20 cellular contexts compared by ENCODE assay signal in the genomic region with DNA sequence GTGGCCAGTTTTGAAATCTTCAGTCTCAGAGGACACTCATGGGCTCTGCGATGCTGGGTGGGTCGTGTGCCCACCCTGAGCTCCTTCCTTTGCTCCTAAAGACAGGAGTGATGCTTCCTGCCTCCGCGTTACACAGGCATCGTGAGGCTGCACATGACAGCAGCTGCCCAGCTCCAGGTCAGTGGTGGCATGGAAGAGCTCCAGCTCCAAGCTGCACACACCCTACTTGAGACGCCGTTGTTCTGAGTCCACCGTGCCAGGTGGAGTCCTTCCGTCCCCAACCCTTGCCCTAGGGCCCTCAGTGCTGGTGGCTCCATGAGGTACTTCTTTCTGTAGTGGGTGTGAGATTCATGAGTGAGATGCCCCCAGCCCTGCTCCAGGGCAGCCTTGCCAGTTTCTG.
"Had no signal": no experiment of that assay in that cellular context is flagged by ENCODE, and none has a peak within 500 bp of the region (broad histone marks: within the 10 kb centered on the region; RNA-seq: fewer than 3 reads in every experiment).

No MANE protein-coding gene starts in this region.

- ATAC-seq: foreskin keratinocyte, gastroesophageal sphincter, heart left ventricle, left colon, left lobe of liver, lower lobe of right lung had no signal

- H3K4me2 ChIP-seq: hepatocyte had no signal

- H3K9me3 ChIP-seq: esophagus muscularis mucosa, gastroesophageal sphincter, heart left ventricle, left ventricle myocardium inferior, lower lobe of right lung had no signal

- DNase-seq: cerebellar nuclear complex; dermis blood vessel endothelial cell; dorsolateral prefrontal cortex; effector CD4-positive, alpha-beta T cell; effector memory CD4-positive, alpha-beta T cell; foreskin keratinocyte; hypothalamus; immature natural killer cell; islet precursor cell; left colon; left ventricle myocardium inferior; lower lobe of right lung; mesenchymal stem cell; midbrain had no signal

- H3K4me1 ChIP-seq: esophagus muscularis mucosa, foreskin keratinocyte, gastroesophageal sphincter, heart left ventricle, left ventricle myocardium inferior, lower lobe of right lung had no signal

- H3K79me2 ChIP-seq: hepatocyte had no signal

- H3K27ac ChIP-seq: coronary artery, dorsolateral prefrontal cortex, esophagus muscularis mucosa, foreskin keratinocyte, gastroesophageal sphincter, heart left ventricle, hepatocyte, left ventricle myocardium inferior, lower lobe of right lung had no signal

- H3K36me3 ChIP-seq: esophagus muscularis mucosa, gastroesophageal sphincter, heart left ventricle, left ventricle myocardium inferior, lower lobe of right lung had no signal

- H3K4me3 ChIP-seq: coronary artery, dorsolateral prefrontal cortex, esophagus muscularis mucosa, gastroesophageal sphincter, heart left ventricle, hepatocyte, left ventricle myocardium inferior, lower lobe of right lung had no signal

- H3K36me3 Mint-ChIP-seq: immature natural killer cell had no signal

- H3K4me3 Mint-ChIP-seq: immature natural killer cell had no signal

- H3K27ac Mint-ChIP-seq: immature natural killer cell had no signal

- H3K27me3 ChIP-seq: foreskin keratinocyte had no signal

- H2AFZ ChIP-seq: hepatocyte had no signal

- H3K4me1 Mint-ChIP-seq: immature natural killer cell had no signal
